In the genomic region with DNA sequence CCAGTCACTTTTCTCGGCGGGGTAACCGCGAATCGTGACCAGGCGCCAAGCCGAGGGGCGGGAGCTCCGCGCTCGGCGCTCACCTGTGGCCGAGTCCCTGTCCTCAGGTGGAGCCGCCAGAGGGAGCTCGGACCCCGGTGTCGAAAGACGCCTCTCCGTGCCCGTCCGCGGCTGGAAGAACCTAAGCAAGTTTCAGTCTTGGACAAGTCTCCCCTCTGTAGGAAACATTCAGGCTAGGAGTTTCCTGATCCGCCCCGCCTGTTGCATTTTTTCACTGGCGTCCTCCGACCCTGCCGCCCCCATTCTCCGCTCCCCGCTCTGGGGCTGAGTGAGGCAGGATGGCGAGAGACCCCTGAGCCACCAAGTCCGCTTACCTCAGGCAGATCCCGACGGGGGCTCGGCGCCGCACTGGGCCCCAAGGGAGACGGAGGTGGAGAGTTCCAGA, we compare ENCODE assay signal across 7 cellular contexts. TPM values are rescaled to one million over a fixed set of nuclear protein-coding genes. Genes with fewer than 3 reads are reported as not detected.
DNase-seq lines count a peak whose midpoint lies in the region; ATAC-seq and TF ChIP-seq lines count a peak whose summit lies in the region.

No MANE protein-coding gene starts in this region.

- peaks cover 0 to 46% (median 0%) of the 10 kb centered on the region in 7 donors for H3K27me3 ChIP-seq in spleen (replicated peaks in 1 of 7)

- DNase-seq in NCI-H2081 (lab: John Stamatoyannopoulos, UW) = peak; percentile 79 to 87
- DNase-seq in activated CD4-positive, CD25-positive, alpha-beta regulatory T cell treated with anti-CD3 and anti-CD28 coated beads, Interleukin-2, amount 50 U/mL, for 72 hours = peak; percentile 61
- DNase-seq in cerebellar cortex (ENCODE audit: low spot score) = peak; percentile 90
- peak; percentile 90 for DNase-seq in iris pigment epithelial cell (ENCODE audit: low read depth)
- peak; percentile 92 for DNase-seq in spleen

- no peak for TF ChIP-seq POLR2A in spleen (IDR thresholded peaks at IDR 0.05)

- no peaks in the 10 kb centered on the region for H3K9me3 ChIP-seq in spleen

- intact Hi-C loops in spleen (cut with DNase I; ENCODE audit: low total_unique reads) = no loop called here

- TF ChIP-seq CTCF in spleen (IDR thresholded peaks at IDR 0.05 in 8 of 11, conservative IDR thresholded peaks at IDR 0.05 in 3 of 11) = peak in 9 of 11 experiments; percentile 32 to 73 (median 60)

- peaks cover 5 to 34% (median 15%) of the 10 kb centered on the region in 6 donors for H3K4me1 ChIP-seq in spleen

- H3K4me3 ChIP-seq in spleen = peak overlapping the region; percentile 59 to 81 (median 76)

- peak overlapping the region; percentile 46 to 91 (median 85) for H3K27ac ChIP-seq in spleen

- no peaks in the 10 kb centered on the region for H3K36me3 ChIP-seq in spleen

- ATAC-seq in GM18499 (IDR thresholded peaks at IDR 0.05; ENCODE audit: insufficient read depth, unreplicated experiment) (peak; percentile 18), HG02938 (IDR thresholded peaks at IDR 0.05; ENCODE audit: unreplicated experiment) (peak; percentile 17)

- WGBS in spleen, 5 donors = 0 to 5% (median 1%) methylated on average over 29 to 37 of the region's 37 CpGs

RNA-seq across cellular contexts. Expression of gene DSEL, which starts 0.5 kb away (rescaled TPM):
- 1 to 10 TPM; 3.0 to 8.0 (median 5.4) TPM for total RNA-seq in spleen
- under 1 TPM; 0.22 to 0.58 (median 0.36) TPM for polyA plus RNA-seq in spleen

Comparison
In these comparisons a context has a peak if more than half of its experiments do, and no peak if none do; other contexts are left out.
1. Peak in every context shown above with its lines: DNase-seq, ATAC-seq, H3K4me3 ChIP-seq and H3K27ac ChIP-seq.